10 cellular contexts compared by ENCODE assay signal in the genomic region with DNA sequence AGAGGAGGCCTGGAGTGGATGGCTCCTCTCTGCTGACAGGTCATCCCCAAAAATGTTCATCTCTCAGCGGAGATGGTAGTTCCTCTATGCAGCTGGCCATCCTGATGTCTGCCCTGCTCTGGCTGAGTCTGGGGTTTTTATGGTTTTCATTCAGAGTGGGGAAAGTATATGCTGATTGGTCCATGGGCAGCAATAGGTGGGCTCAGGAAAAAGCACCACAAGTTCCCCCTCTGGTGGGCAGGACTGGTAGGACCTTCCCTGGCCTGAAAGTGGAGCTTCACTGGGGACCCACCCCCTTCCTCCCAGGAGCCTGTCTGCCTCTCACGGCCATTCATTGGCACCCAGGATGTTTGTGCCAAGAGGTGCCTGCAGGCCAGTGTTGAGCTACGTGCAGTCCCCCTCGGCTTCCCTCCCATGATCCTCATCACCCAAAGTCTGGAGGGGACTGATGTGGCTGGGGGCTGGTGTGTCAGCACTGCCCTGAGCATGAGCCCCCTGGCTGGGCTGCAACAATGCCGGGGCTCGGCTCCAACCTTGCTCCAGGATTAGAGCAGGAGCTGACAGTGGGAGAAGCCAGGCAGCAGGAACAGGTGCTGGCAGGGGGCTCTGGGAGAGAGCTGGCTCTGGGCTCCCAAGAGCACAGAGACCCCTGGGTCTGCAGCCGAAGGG. TPM values are rescaled to one million over a fixed set of nuclear protein-coding genes. Genes with fewer than 3 reads are reported as not detected.
A peak's percentile ranks its signal among the peaks of the same experiment; 100 is the strongest.
DNase-seq lines count a peak whose midpoint lies in the region; ATAC-seq and TF ChIP-seq lines count a peak whose summit lies in the region.
"Had no signal": no experiment of that assay in that cellular context is flagged by ENCODE, and none has a peak within 500 bp of the region (broad histone marks: within the 10 kb centered on the region; RNA-seq: fewer than 3 reads in every experiment).

No MANE protein-coding gene starts in this region.

- peak; percentile 11 for DNase-seq in NCI-H1436 (lab: John Stamatoyannopoulos, UW)
- DNase-seq in NCI-H1436 treated with DMSO at 0.1 percent for 48 hours (lab: John Stamatoyannopoulos, UW) = no peak
- DNase-seq in MG63 = peak; percentile 30
- DNase-seq in cardiac fibroblast (ENCODE audit: low read depth in 2 of 2) = peak; percentile 8 to 18
- no peak for DNase-seq in Ammon's horn (ENCODE audit: low spot score)
- DNase-seq: hippocampal formation had no signal

- H3K4me1 Mint-ChIP-seq in nephron = no peaks in the 10 kb centered on the region

- no peak for ATAC-seq in HG02938 (IDR thresholded peaks at IDR 0.05; ENCODE audit: unreplicated experiment)
- no peak for ATAC-seq in HG03439 (IDR thresholded peaks at IDR 0.05; ENCODE audit: unreplicated experiment)

- H3K9me3 ChIP-seq in MG63 = no peaks in the 10 kb centered on the region; the same call in 1 of the 2 replicates

- H3K4me3 ChIP-seq in MG63 = no peak overlapping the region
- no peak overlapping the region for H3K4me3 ChIP-seq in cardiac fibroblast (replicated peaks in 1 of 2; ENCODE audit: low read depth in 2 of 2, low read length in 2 of 2)
- H3K4me3 ChIP-seq: BLaER1 had no signal

- peaks cover 11% of the 10 kb centered on the region; the same call in 1 of the 2 replicates for H3K27me3 ChIP-seq in MG63
- H3K27me3 ChIP-seq: BLaER1 had no signal

- H3K4me3 Mint-ChIP-seq in nephron = no peak overlapping the region

- no peaks in the 10 kb centered on the region for H3K9me3 Mint-ChIP-seq in nephron

- no peaks in the 10 kb centered on the region for H3K36me3 Mint-ChIP-seq in nephron (ENCODE audit: low read depth)

- no peaks in the 10 kb centered on the region for H3K27me3 Mint-ChIP-seq in nephron (ENCODE audit: low read depth)

- H3K36me3 ChIP-seq in MG63 = no peaks in the 10 kb centered on the region
- H3K36me3 ChIP-seq: BLaER1 had no signal

- H3K27ac Mint-ChIP-seq in nephron = no peak overlapping the region

- TF ChIP-seq CTCF in cardiac fibroblast (IDR thresholded peaks at IDR 0.05; ENCODE audit: low read depth, low read length) (peak; percentile 55), nephron (IDR thresholded peaks at IDR 0.05; ENCODE audit: unreplicated experiment in 3 of 3) (peak; percentile 46 to 48 (median 46))

RNA-seq across cellular contexts. Expression of a gene that starts 13.1 kb away (rescaled TPM):
- total RNA-seq in MG63 (2014; rRNA removed; shearing (Covaris generic); ENCODE audit: low replicate concordance) = 57.1 and 154 TPM in 2 replicates

RNA-seq across cellular contexts. Expression of a gene that starts 51.5 kb away (rescaled TPM):
- 4.3 and 5.1 TPM in 2 replicates for total RNA-seq in MG63 (2014; rRNA removed; shearing (Covaris generic); ENCODE audit: low replicate concordance)

Comparison
In these comparisons a context has a peak if more than half of its experiments do, and no peak if none do; other contexts are left out.
1. DNase-seq: peak in NCI-H1436 (single experiment), MG63 (single experiment) and cardiac fibroblast (2 of 2); none in NCI-H1436 treated with DMSO at 0.1 percent for 48 hours (single experiment) and Ammon's horn (single experiment).